Comparison of ENCODE assay signal across 8 cellular contexts in the genomic region with DNA sequence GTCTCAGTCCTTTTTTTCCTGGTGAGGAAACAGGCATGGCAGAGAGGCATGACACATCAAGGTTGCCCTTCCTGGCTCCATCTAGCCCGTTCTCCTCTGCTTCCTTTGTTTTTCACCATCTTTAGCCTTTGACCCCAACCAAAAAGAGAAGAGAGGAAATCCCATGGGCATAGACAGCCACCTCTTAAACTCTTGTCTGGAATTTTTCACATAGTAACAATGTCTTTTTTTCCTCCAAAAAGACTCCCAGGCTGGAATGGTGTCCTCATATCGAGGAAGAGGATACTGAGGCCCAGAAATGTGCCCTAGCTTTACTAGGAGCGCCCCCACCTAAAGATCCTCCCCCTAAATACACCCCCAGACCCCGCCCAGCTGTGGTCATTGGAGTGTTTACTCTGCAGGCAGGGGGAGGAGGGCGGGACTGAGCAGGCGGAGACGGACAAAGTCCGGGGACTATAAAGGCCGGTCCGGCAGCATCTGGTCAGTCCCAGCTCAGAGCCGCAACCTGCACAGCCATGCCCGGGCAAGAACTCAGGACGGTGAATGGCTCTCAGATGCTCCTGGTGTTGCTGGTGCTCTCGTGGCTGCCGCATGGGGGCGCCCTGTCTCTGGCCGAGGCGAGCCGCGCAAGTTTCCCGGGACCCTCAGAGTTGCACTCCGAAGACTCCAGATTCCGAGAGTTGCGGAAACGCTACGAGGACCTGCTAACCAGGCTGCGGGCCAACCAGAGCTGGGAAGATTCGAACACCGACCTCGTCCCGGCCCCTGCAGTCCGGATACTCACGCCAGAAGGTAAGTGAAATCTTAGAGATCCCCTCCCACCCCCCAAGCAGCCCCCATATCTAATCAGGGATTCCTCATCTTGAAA. TPM values are rescaled to one million over a fixed set of nuclear protein-coding genes. Genes with fewer than 3 reads are reported as not detected.
DNase-seq lines count a peak whose midpoint lies in the region; ATAC-seq and TF ChIP-seq lines count a peak whose summit lies in the region.

TSS of gene GDF15 (plus strand) at position 484 of the 868 bp plus-strand sequence. CDS start at position 516, 32 bp downstream.

- WGBS in ovary, 3 donors = 29 to 34% (median 30%) methylated on average over 33 of the region's 33 CpGs

- no peak for TF ChIP-seq POLR2A in ovary (IDR thresholded peaks at IDR 0.05)

- H3K27me3 Mint-ChIP-seq in activated CD4-positive, alpha-beta T cell treated with anti-CD3 and anti-CD28 coated beads, Interleukin-2, amount 10 ng/mL, durations not matched to agents 7 days and 5 days = peaks cover 62% of the 10 kb centered on the region

- TF ChIP-seq CTCF in foreskin fibroblast (IDR thresholded peaks at IDR 0.05; ENCODE audit: low read depth, low read length) = peak; percentile 65
- TF ChIP-seq CTCF in ovary (IDR thresholded peaks at IDR 0.05) = no peak

- POLR2A ChIA-PET in activated CD4-positive, alpha-beta T cell treated with anti-CD3 and anti-CD28 coated beads, Interleukin-2, amount 10 ng/mL, durations not matched to agents 7 days and 5 days (lab: Charles Lee) = no interaction called here

- H3K4me1 ChIP-seq in ovary (ENCODE audit: insufficient read depth) = peaks cover 1% of the 10 kb centered on the region

- no peaks in the 10 kb centered on the region for H3K36me3 ChIP-seq in ovary

- H3K9me3 Mint-ChIP-seq in activated CD4-positive, alpha-beta T cell treated with anti-CD3 and anti-CD28 coated beads, Interleukin-2, amount 10 ng/mL, durations not matched to agents 7 days and 5 days = no peaks in the 10 kb centered on the region

- peak within 1 kb of the TSS; percentile 50 for H3K27ac Mint-ChIP-seq in activated CD4-positive, alpha-beta T cell treated with anti-CD3 and anti-CD28 coated beads, Interleukin-2, amount 10 ng/mL, durations not matched to agents 7 days and 5 days

- H3K9me3 ChIP-seq in ovary = no peaks in the 10 kb centered on the region

- CTCF ChIA-PET in activated CD4-positive, alpha-beta T cell treated with anti-CD3 and anti-CD28 coated beads, Interleukin-2, amount 10 ng/mL, durations not matched to agents 7 days and 5 days (lab: Charles Lee) = interaction anchor here (0.9 to 3.5 kb wide), 2 partner anchors 29 to 180 kb away, joined by 3 to 14 read pairs; no protein-coding TSS in a partner anchor

- ATAC-seq in GM21576 (IDR thresholded peaks at IDR 0.05; ENCODE audit: unreplicated experiment) = no peak
- no peak for ATAC-seq in HG03135 (IDR thresholded peaks at IDR 0.05; ENCODE audit: unreplicated experiment)
- no peak for ATAC-seq in GM21360 (IDR thresholded peaks at IDR 0.05; ENCODE audit: unreplicated experiment)

- no peak within 1 kb of the TSS for H3K27ac ChIP-seq in ovary

- no peaks in the 10 kb centered on the region for H3K36me3 Mint-ChIP-seq in activated CD4-positive, alpha-beta T cell treated with anti-CD3 and anti-CD28 coated beads, Interleukin-2, amount 10 ng/mL, durations not matched to agents 7 days and 5 days (ENCODE audit: low read depth)

- peak; percentile 90 for DNase-seq in DMS53 (lab: John Stamatoyannopoulos, UW)
- peak in 69 of 76 experiments; percentile 25 to 95 (median 68) for DNase-seq in HUDEP-2 (lab: John Stamatoyannopoulos, UW; ENCODE audit: unreplicated experiment in 76 of 76)
- DNase-seq in activated CD4-positive, alpha-beta T cell treated with anti-CD3 and anti-CD28 coated beads, Interleukin-2, amount 10 ng/mL, durations not matched to agents 7 days and 5 days = peak; percentile 21
- peak; percentile 92 to 98 for DNase-seq in foreskin fibroblast
- DNase-seq in ovary = peak; percentile 47 to 61 (median 49)

- no peak for TF ChIP-seq EP300 in ovary (IDR thresholded peaks at IDR 0.05)

- H3K4me3 ChIP-seq in foreskin fibroblast (ENCODE audit: low read depth in 1 of 2, low read length in 2 of 2) = peak within 1 kb of the TSS; percentile 65 to 75
- peak within 1 kb of the TSS; percentile 1 for H3K4me3 ChIP-seq in ovary

- peaks cover 13% of the 10 kb centered on the region for H3K4me1 Mint-ChIP-seq in activated CD4-positive, alpha-beta T cell treated with anti-CD3 and anti-CD28 coated beads, Interleukin-2, amount 10 ng/mL, durations not matched to agents 7 days and 5 days

- intact Hi-C loops in ovary (cut with DNase I) = loop anchor here in 1 of 4 donors (5.0 kb wide), 1 partner anchor 34 kb away; no protein-coding TSS in a partner anchor

- H3K27me3 ChIP-seq in ovary = no peaks in the 10 kb centered on the region

- no peak within 1 kb of the TSS for H3K4me3 Mint-ChIP-seq in activated CD4-positive, alpha-beta T cell treated with anti-CD3 and anti-CD28 coated beads, Interleukin-2, amount 10 ng/mL, durations not matched to agents 7 days and 5 days

RNA-seq across cellular contexts. Expression of gene GDF15, which starts in this region (rescaled TPM):
- total RNA-seq in activated CD4-positive, alpha-beta T cell treated with anti-CD3 and anti-CD28 coated beads, Interleukin-2, amount 10 ng/mL, durations not matched to agents 7 days and 5 days = not detected
- total RNA-seq in ovary = 10 to 100 TPM in 2 of 7 donors, 1 to 10 TPM in 5; 1.5 to 20.9 (median 3.7) TPM
- 1 to 10 TPM in 1 of 2 donors, under 1 TPM in 1; 0.67 to 2.7 TPM for polyA plus RNA-seq in ovary

Comparison
In these comparisons a context has a peak if more than half of its experiments do, and no peak if none do; other contexts are left out.
1. Peak in DNase-seq in activated CD4-positive, alpha-beta T cell treated with anti-CD3 and anti-CD28 coated beads, Interleukin-2, amount 10 ng/mL, durations not matched to agents 7 days and 5 days; RNA of the gene not detected or under 1 TPM.
2. DNase-seq: peak in every context shown above with its lines; median percentile 95 in foreskin fibroblast; 90 in DMS53; 68 in HUDEP-2; 49 in ovary; 21 in activated CD4-positive, alpha-beta T cell treated with anti-CD3 and anti-CD28 coated beads, Interleukin-2, amount 10 ng/mL, durations not matched to agents 7 days and 5 days.